Comparison of ENCODE assay signal across 11 cellular contexts in the genomic region with DNA sequence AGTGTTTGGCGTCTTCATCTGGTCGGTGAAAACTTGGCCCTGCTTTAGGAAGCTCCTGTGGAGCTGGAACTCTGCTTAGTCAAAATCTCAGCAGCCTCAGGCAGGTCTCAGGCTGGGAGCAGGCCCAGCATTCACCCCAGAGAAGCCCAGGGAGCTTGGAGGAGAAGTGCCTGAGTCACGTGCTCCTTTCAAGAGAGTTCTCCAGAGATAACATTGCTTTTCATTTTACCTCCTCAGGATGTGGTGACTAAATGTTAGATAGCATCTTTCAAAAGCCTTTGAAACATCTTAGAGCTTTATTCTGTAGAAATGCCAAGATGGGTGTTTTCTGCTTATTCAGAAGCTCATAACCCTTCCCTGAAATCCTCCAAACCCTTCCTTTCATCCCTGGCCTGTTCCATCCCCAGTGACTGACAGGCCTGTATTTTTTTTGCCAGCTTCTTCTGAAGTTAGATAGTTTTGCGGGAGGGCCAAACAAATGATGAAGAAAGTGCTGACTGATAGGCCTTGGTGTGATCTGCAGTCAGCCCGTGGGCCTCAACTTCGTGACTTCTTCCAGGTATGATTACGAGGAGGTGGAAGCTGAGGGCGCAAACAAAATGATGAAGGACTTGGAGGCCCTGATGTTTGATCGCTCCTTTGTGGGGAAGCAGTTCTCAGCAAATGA. TPM values are rescaled to one million over a fixed set of nuclear protein-coding genes. Genes with fewer than 3 reads are reported as not detected.
A peak's percentile ranks its signal among the peaks of the same experiment; 100 is the strongest.
DNase-seq lines count a peak whose midpoint lies in the region; ATAC-seq and TF ChIP-seq lines count a peak whose summit lies in the region.
"Had no signal": no experiment of that assay in that cellular context is flagged by ENCODE, and none has a peak within 500 bp of the region (broad histone marks: within the 10 kb centered on the region; RNA-seq: fewer than 3 reads in every experiment).

No MANE protein-coding gene starts in this region.

- no peak for TF ChIP-seq CTCF in fibroblast of villous mesenchyme (IDR thresholded peaks at IDR 0.05; ENCODE audit: insufficient read depth, low read depth, low read length)

- peaks cover 27% of the 10 kb centered on the region for H3K4me1 Mint-ChIP-seq in activated T-helper 17 cell treated with anti-CD3 and anti-CD28 coated beads, Interleukin-2, amount 50 U/mL, for 72 hours
- H3K4me1 Mint-ChIP-seq in stimulated activated naive CD8-positive, alpha-beta T cell treated with anti-CD3 and anti-CD28 coated beads, Interleukin-15, amount 100 ng/mL, for 72 hours, result peaks cover 9% of the 10 kb centered on the region
- H3K4me1 Mint-ChIP-seq in immature natural killer cell, result no peaks in the 10 kb centered on the region

- DNase-seq in left cardiac atrium (no peak), Right ventricle myocardium superior (no peak), fibroblast of villous mesenchyme (ENCODE audit: low read depth) (peak; percentile 19), immature natural killer cell (no peak), dedifferentiated amniotic fluid mesenchymal stem cell (ENCODE audit: extremely low spot score) (no peak), ACHN (no peak)
- DNase-seq in stimulated activated naive CD8-positive, alpha-beta T cell treated with anti-CD3 and anti-CD28 coated beads, Interleukin-15, amount 100 ng/mL, for 72 hours, result no peak
- DNase-seq: activated CD4-positive, CD25-positive, alpha-beta regulatory T cell; MM.1S had no signal

- no peak overlapping the region for H3K4me3 ChIP-seq in fibroblast of villous mesenchyme (ENCODE audit: low read depth, low read length)
- H3K4me3 ChIP-seq: right atrium auricular region had no signal

- peaks cover 48% of the 10 kb centered on the region for H3K36me3 Mint-ChIP-seq in activated T-helper 17 cell treated with anti-CD3 and anti-CD28 coated beads, Interleukin-2, amount 50 U/mL, for 72 hours (ENCODE audit: low read depth)
- peaks cover 32 to 64% (median 40%) of the 10 kb centered on the region in 3 donors for H3K36me3 Mint-ChIP-seq in immature natural killer cell

- peak overlapping the region; percentile 76 for H3K4me3 Mint-ChIP-seq in activated T-helper 17 cell treated with anti-CD3 and anti-CD28 coated beads, Interleukin-2, amount 50 U/mL, for 72 hours
- H3K4me3 Mint-ChIP-seq in stimulated activated naive CD8-positive, alpha-beta T cell treated with anti-CD3 and anti-CD28 coated beads, Interleukin-15, amount 100 ng/mL, for 72 hours, result no peak overlapping the region
- H3K4me3 Mint-ChIP-seq in immature natural killer cell, result no peak overlapping the region

- peak overlapping the region; percentile 95 for H3K27ac Mint-ChIP-seq in activated T-helper 17 cell treated with anti-CD3 and anti-CD28 coated beads, Interleukin-2, amount 50 U/mL, for 72 hours
- peak overlapping the region; percentile 48 to 84 for H3K27ac Mint-ChIP-seq in stimulated activated naive CD8-positive, alpha-beta T cell treated with anti-CD3 and anti-CD28 coated beads, Interleukin-15, amount 100 ng/mL, for 72 hours
- H3K27ac Mint-ChIP-seq in immature natural killer cell, result no peak overlapping the region

- H3K9me3 Mint-ChIP-seq in activated T-helper 17 cell treated with anti-CD3 and anti-CD28 coated beads, Interleukin-2, amount 50 U/mL, for 72 hours, result no peaks in the 10 kb centered on the region
- no peaks in the 10 kb centered on the region for H3K9me3 Mint-ChIP-seq in stimulated activated naive CD8-positive, alpha-beta T cell treated with anti-CD3 and anti-CD28 coated beads, Interleukin-15, amount 100 ng/mL, for 72 hours
- H3K9me3 Mint-ChIP-seq in immature natural killer cell, result no peaks in the 10 kb centered on the region

- in situ Hi-C loops in ACHN (cut with HindIII; ENCODE audit: low pct_ligation_motif_present, low pct_unique_long_range_greater_than_20kb, low sequenced_read_pairs), result no loop called here

- no peaks in the 10 kb centered on the region for H3K27me3 Mint-ChIP-seq in activated T-helper 17 cell treated with anti-CD3 and anti-CD28 coated beads, Interleukin-2, amount 50 U/mL, for 72 hours
- H3K27me3 Mint-ChIP-seq in stimulated activated naive CD8-positive, alpha-beta T cell treated with anti-CD3 and anti-CD28 coated beads, Interleukin-15, amount 100 ng/mL, for 72 hours, result no peaks in the 10 kb centered on the region
- peaks cover 0 to 3% (median 0%) of the 10 kb centered on the region in 3 donors for H3K27me3 Mint-ChIP-seq in immature natural killer cell (ENCODE audit: low read depth in 3 of 3)

- ATAC-seq in left cardiac atrium (peak; percentile 50 to 93), Right ventricle myocardium superior (ENCODE audit: poor library complexity) (no peak)
- peak; percentile 87 for ATAC-seq in activated T-helper 17 cell treated with anti-CD3 and anti-CD28 coated beads, Interleukin-2, amount 50 U/mL, for 72 hours (replicated peaks)
- ATAC-seq in stimulated activated naive CD8-positive, alpha-beta T cell treated with anti-CD3 and anti-CD28 coated beads, Interleukin-15, amount 100 ng/mL, for 72 hours, result peak; percentile 37

- intact Hi-C loops in left cardiac atrium (cut with DNase I) (no loop called here), Right ventricle myocardium superior (cut with DNase I) (no loop called here)

RNA-seq across cellular contexts. Expression of gene PGM1, which starts 58.0 kb away (rescaled TPM):
- total RNA-seq in left cardiac atrium (100 to 1,000 TPM; 150 to 180 TPM), Right ventricle myocardium superior (283 TPM), fibroblast of villous mesenchyme (48.6 and 62.2 TPM in 2 replicates)
- 10 to 100 TPM; 34.8 to 42.7 TPM for total RNA-seq in activated T-helper 17 cell treated with anti-CD3 and anti-CD28 coated beads, Interleukin-2, amount 50 U/mL, for 72 hours
- 100 to 1,000 TPM in 1 of 3 donors, 10 to 100 TPM in 2; 61.6 to 108 (median 67.4) TPM for polyA plus RNA-seq in immature natural killer cell

Comparison
In these comparisons a context has a peak if more than half of its experiments do, and no peak if none do; other contexts are left out.
1. H3K27ac Mint-ChIP-seq: peak in activated T-helper 17 cell treated with anti-CD3 and anti-CD28 coated beads, Interleukin-2, amount 50 U/mL, for 72 hours (single experiment) and stimulated activated naive CD8-positive, alpha-beta T cell treated with anti-CD3 and anti-CD28 coated beads, Interleukin-15, amount 100 ng/mL, for 72 hours (2 of 2); none in immature natural killer cell (0 of 6).